10 cellular contexts compared by ENCODE assay signal in the genomic region with DNA sequence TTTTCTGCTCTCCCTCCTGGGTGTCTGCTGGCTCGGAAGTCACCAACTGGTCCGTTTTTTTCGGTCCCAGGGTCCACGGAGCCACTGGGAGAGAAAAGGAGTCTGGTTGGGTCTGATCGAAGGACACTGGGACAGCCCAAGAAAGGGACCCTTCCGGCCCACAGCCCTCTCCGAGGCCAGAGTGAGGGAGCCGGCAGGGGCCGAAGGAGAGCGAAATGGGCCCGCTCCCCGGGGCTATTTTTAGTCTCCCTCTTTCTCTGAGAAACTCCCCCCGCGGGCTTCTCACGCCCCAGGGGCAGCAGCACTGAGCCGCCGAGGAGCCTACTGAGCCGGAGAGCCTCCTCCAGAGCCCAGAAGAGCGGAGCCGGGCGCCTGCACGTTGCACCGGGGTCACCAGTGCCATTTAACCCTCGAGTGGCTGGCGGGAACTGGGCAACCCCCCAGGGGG. TPM values are rescaled to one million over a fixed set of nuclear protein-coding genes. Genes with fewer than 3 reads are reported as not detected.
DNase-seq lines count a peak whose midpoint lies in the region; ATAC-seq and TF ChIP-seq lines count a peak whose summit lies in the region.
"Had no signal": no experiment of that assay in that cellular context is flagged by ENCODE, and none has a peak within 500 bp of the region (broad histone marks: within the 10 kb centered on the region; RNA-seq: fewer than 3 reads in every experiment).

No MANE protein-coding gene starts in this region.

- no peak overlapping the region for H2AFZ ChIP-seq in smooth muscle cell (ENCODE audit: low read depth)

- no peaks in the 10 kb centered on the region for H3F3A ChIP-seq in smooth muscle cell (ENCODE audit: low read depth)

- ATAC-seq in GM18870 (IDR thresholded peaks at IDR 0.05; ENCODE audit: unreplicated experiment) = peak; percentile 23
- peak; percentile 23 for ATAC-seq in HG03103 (IDR thresholded peaks at IDR 0.05; ENCODE audit: low read depth, unreplicated experiment)
- ATAC-seq in gastroesophageal sphincter = no peak
- no peak for ATAC-seq in GM18867 (IDR thresholded peaks at IDR 0.05; ENCODE audit: unreplicated experiment)
- ATAC-seq in sciatic nerve = no peak
- ATAC-seq: Panc1 had no signal

- WGBS in gastroesophageal sphincter (ENCODE audit: low coverage in 1 of 2), 2 donors = 2% methylated on average over 10 of the region's 25 CpGs; no CpG with 5 or more reads in 1 of the 2 donors
- 15% methylated on average over 25 of the region's 25 CpGs for WGBS in smooth muscle cell (ENCODE audit: low lambda C conversion rate)

- H3K4me3 ChIP-seq in gastroesophageal sphincter (peak overlapping the region; percentile 39 to 58), skin epidermis (peak overlapping the region; percentile 9 to 45 (median 41)), smooth muscle cell (no peak overlapping the region)

- TF ChIP-seq EP300 in gastroesophageal sphincter (IDR thresholded peaks at IDR 0.05) = no peak

- H3K27ac ChIP-seq in gastroesophageal sphincter (peak overlapping the region in 3 of 4 donors; percentile 79 to 83 (median 82)), skin epidermis (peak overlapping the region in 19 of 21 experiments; percentile 12 to 86 (median 53)), smooth muscle cell (ENCODE audit: low read depth) (no peak overlapping the region)

- H3K27me3 ChIP-seq in gastroesophageal sphincter = peaks cover 73% of the 10 kb centered on the region
- peaks cover 70% of the 10 kb centered on the region for H3K27me3 ChIP-seq in smooth muscle cell (ENCODE audit: low read depth)

- TF ChIP-seq CTCF in gastroesophageal sphincter (IDR thresholded peaks at IDR 0.05) = no peak
- TF ChIP-seq CTCF in smooth muscle cell (IDR thresholded peaks at IDR 0.05; ENCODE audit: borderline replicate concordance, insufficient read depth, poor library complexity, severe bottlenecking) = no peak

- H3K79me2 ChIP-seq in smooth muscle cell (ENCODE audit: low read depth) = no peaks in the 10 kb centered on the region

- no peak for TF ChIP-seq POLR2A in gastroesophageal sphincter (IDR thresholded peaks at IDR 0.05)

- intact Hi-C loops in sciatic nerve (cut with DNase I) = loop anchor here (10.0 kb wide), 1 partner anchor 95 kb away; no protein-coding TSS in a partner anchor

- DNase-seq in activated CD4-positive, CD25-positive, alpha-beta regulatory T cell (lab: John Stamatoyannopoulos, UW) = no peak
- DNase-seq in sciatic nerve (ENCODE audit: low spot score) (no peak), smooth muscle cell (lab: John Stamatoyannopoulos, UW; ENCODE audit: unreplicated experiment) (no peak)
- DNase-seq: HCEC 1CT had no signal

- H3K9me3 ChIP-seq in gastroesophageal sphincter (no peaks in the 10 kb centered on the region), smooth muscle cell (replicated peaks; ENCODE audit: low read depth) (no peaks in the 10 kb centered on the region)

- H3K36me3 ChIP-seq in gastroesophageal sphincter (peaks cover 0 to under 1% of the 10 kb centered on the region in 2 donors), smooth muscle cell (ENCODE audit: low read depth) (no peaks in the 10 kb centered on the region)

- peaks cover 43% of the 10 kb centered on the region for H4K20me1 ChIP-seq in smooth muscle cell (ENCODE audit: low read depth)

- H3K9ac ChIP-seq in smooth muscle cell (ENCODE audit: low read depth) = no peak overlapping the region

- H3K4me2 ChIP-seq in smooth muscle cell = no peak overlapping the region

- H3K4me1 ChIP-seq in gastroesophageal sphincter (peaks cover 0 to 72% (median 28%) of the 10 kb centered on the region in 3 donors), smooth muscle cell (ENCODE audit: low read depth) (peaks cover 39% of the 10 kb centered on the region)

RNA-seq across cellular contexts. Expression of a gene that starts 1.9 kb away (rescaled TPM):
- 10 to 100 TPM in 3 of 4 donors, 1 to 10 TPM in 1; 9.8 to 38.4 (median 22.4) TPM for total RNA-seq in gastroesophageal sphincter
- total RNA-seq in sciatic nerve = 61.0 TPM
- 0.31 and 0.76 TPM in 2 replicates for total RNA-seq in smooth muscle cell
- polyA plus RNA-seq in smooth muscle cell = 0.94 and 1.5 TPM in 2 replicates

RNA-seq across cellular contexts. Expression of a gene that starts 8.2 kb away (rescaled TPM):
- 1 to 10 TPM in 2 of 4 donors, under 1 TPM in 1, not detected in 1; 0.58 to 3.2 (median 1.2) TPM for total RNA-seq in gastroesophageal sphincter
- 2.0 TPM for total RNA-seq in sciatic nerve
- total RNA-seq in smooth muscle cell = not detected in 2 replicates
- polyA plus RNA-seq in smooth muscle cell = not detected in 2 replicates

RNA-seq across cellular contexts. Expression of a gene that starts 20.5 kb away (rescaled TPM):
- total RNA-seq in gastroesophageal sphincter (1 to 10 TPM in 3 of 4 donors, under 1 TPM in 1; 0.66 to 2.4 (median 1.8) TPM), sciatic nerve (6.2 TPM), smooth muscle cell (1.2 TPM in 1 of 2 replicates, not detected in the other)
- 2.0 and 2.8 TPM in 2 replicates for polyA plus RNA-seq in smooth muscle cell

RNA-seq across cellular contexts. Expression of a gene that starts 40.0 kb away (rescaled TPM):
- total RNA-seq in gastroesophageal sphincter (10 to 100 TPM in 3 of 4 donors, 1 to 10 TPM in 1; 7.0 to 34.9 (median 13.0) TPM), sciatic nerve (22.1 TPM), smooth muscle cell (18.8 and 25.3 TPM in 2 replicates)
- 11.4 and 13.6 TPM in 2 replicates for polyA plus RNA-seq in smooth muscle cell

Comparison
In these comparisons a context has a peak if more than half of its experiments do, and no peak if none do; other contexts are left out.
1. ATAC-seq: peak in GM18870 (single experiment) and HG03103 (single experiment); none in gastroesophageal sphincter (single experiment), GM18867 (single experiment) and sciatic nerve (single experiment).